Comparison of ENCODE assay signal across 8 cellular contexts in the genomic region with DNA sequence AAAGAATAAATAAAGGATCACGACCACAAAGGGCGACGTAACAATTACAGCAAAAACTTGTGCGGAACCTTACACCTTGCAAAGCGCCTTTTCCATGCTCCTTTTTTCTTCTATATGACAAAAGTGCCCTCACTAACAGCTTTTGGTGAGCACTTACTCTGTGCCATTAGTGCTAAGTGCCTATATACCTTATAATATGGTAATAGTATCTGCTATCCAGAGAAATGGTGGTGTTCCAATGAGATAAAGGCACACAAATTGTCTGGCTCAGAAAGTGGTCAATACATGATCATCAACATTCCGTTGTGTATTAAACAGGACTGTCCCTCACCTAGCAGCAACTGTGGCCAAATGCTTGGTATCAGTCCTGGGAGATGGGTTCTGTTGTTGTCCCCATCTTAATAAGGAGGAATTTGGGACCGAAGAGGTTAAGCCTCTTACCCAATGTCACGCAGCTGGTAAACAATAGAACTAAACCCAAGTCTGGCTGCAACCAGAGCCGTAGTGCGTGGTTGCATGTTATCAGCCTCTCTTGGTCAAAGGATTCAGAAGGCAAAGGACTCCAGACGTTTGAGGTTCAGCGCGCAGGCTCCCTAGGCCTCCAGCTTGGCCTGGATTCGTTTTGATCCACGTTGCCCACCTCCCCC. TPM values are rescaled to one million over a fixed set of nuclear protein-coding genes. Genes with fewer than 3 reads are reported as not detected.
DNase-seq lines count a peak whose midpoint lies in the region; ATAC-seq and TF ChIP-seq lines count a peak whose summit lies in the region.

No MANE protein-coding gene starts in this region.

- no peak overlapping the region for H4K5ac ChIP-seq in IMR-90 (ENCODE audit: low read depth, low read length)

- H3K4ac ChIP-seq in IMR-90 (ENCODE audit: low read depth, low read length): no peak overlapping the region

- no peak for TF ChIP-seq POLR2A in IMR-90 (IDR thresholded peaks at IDR 0.05; ENCODE audit: low read depth, low read length)

- CTCF ChIA-PET in IMR-90 (lab: Yijun Ruan, JAX): interaction anchor here (0.9 to 2.0 kb wide), 5 partner anchors 14 to 188 kb away, joined by 3 to 12 read pairs (median 3); no protein-coding TSS in a partner anchor

- H2AK9ac ChIP-seq in IMR-90 (replicated peaks; ENCODE audit: low read depth, low read length, poor library complexity): peak overlapping the region; percentile 76

- no peak overlapping the region for H2BK20ac ChIP-seq in IMR-90 (ENCODE audit: low read depth, low read length)

- H3K18ac ChIP-seq in IMR-90 (ENCODE audit: low read depth, low read length): no peak overlapping the region

- H2BK15ac ChIP-seq in IMR-90 (ENCODE audit: low read depth, low read length): no peak overlapping the region

- H4K91ac ChIP-seq in IMR-90 (ENCODE audit: insufficient read depth, low read depth, low read length): no peak overlapping the region

- peaks cover 6% of the 10 kb centered on the region for H3K4me1 ChIP-seq in IMR-90 (ENCODE audit: control insufficient read depth, insufficient read depth, low read length)

- H3K36me3 Mint-ChIP-seq in T-helper 1 cell treated with Interleukin-12 subunit alpha and Interleukin-12 subunit beta and Interleukin-4 antibody, amounts not matched to agents 30 μg/mL and 1 μg/mL, for 36 hours (ENCODE audit: low read depth): peaks cover 17% of the 10 kb centered on the region
- H3K36me3 Mint-ChIP-seq in effector memory CD8-positive, alpha-beta T cell (ENCODE audit: insufficient read depth): peaks cover 59% of the 10 kb centered on the region

- no peak overlapping the region for H3K23ac ChIP-seq in IMR-90 (ENCODE audit: low read depth, low read length)

- DNase-seq in T-helper 1 cell (no peak), IMR-90 (no peak), inferior parietal cortex (ENCODE audit: extremely low spot score) (no peak), NCI-H345 (lab: John Stamatoyannopoulos, UW) (no peak), AG08395 (ENCODE audit: low spot score) (no peak)
- no peak for DNase-seq in effector memory CD8-positive, alpha-beta T cell
- no peak for DNase-seq in stimulated activated naive CD8-positive, alpha-beta T cell treated with anti-CD3 and anti-CD28 coated beads, Interleukin-15, amount 100 ng/mL, for 72 hours

- H3K9me3 Mint-ChIP-seq in T-helper 1 cell treated with Interleukin-12 subunit alpha and Interleukin-12 subunit beta and Interleukin-4 antibody, amounts not matched to agents 30 μg/mL and 1 μg/mL, for 36 hours: no peaks in the 10 kb centered on the region
- no peaks in the 10 kb centered on the region for H3K9me3 Mint-ChIP-seq in effector memory CD8-positive, alpha-beta T cell
- H3K9me3 Mint-ChIP-seq in stimulated activated naive CD8-positive, alpha-beta T cell treated with anti-CD3 and anti-CD28 coated beads, Interleukin-15, amount 100 ng/mL, for 72 hours: no peaks in the 10 kb centered on the region

- H2BK120ac ChIP-seq in IMR-90 (ENCODE audit: low read depth, low read length): no peak overlapping the region

- H3K4me1 Mint-ChIP-seq in T-helper 1 cell treated with Interleukin-12 subunit alpha and Interleukin-12 subunit beta and Interleukin-4 antibody, amounts not matched to agents 30 μg/mL and 1 μg/mL, for 36 hours (ENCODE audit: low read depth): peaks cover 9% of the 10 kb centered on the region
- peaks cover 10 to 15% of the 10 kb centered on the region in 2 donors for H3K4me1 Mint-ChIP-seq in effector memory CD8-positive, alpha-beta T cell (ENCODE audit: low read depth in 2 of 2)
- peaks cover 11% of the 10 kb centered on the region for H3K4me1 Mint-ChIP-seq in stimulated activated naive CD8-positive, alpha-beta T cell treated with anti-CD3 and anti-CD28 coated beads, Interleukin-15, amount 100 ng/mL, for 72 hours

- no peak overlapping the region for H3K14ac ChIP-seq in IMR-90 (replicated peaks; ENCODE audit: low read depth, low read length)

- TF ChIP-seq RAD21 in IMR-90 (IDR thresholded peaks at IDR 0.05; ENCODE audit: low read length): no peak

- H3K36me3 ChIP-seq in IMR-90 (ENCODE audit: control insufficient read depth, insufficient read depth, low read length): peaks cover 5% of the 10 kb centered on the region; the same call in 1 of the 2 replicates

- no peak overlapping the region for H3K56ac ChIP-seq in IMR-90 (ENCODE audit: extremely low read depth, insufficient read depth, low read length)

- no peak for ATAC-seq in IMR-90 (ENCODE audit: low read depth)
- ATAC-seq in effector memory CD8-positive, alpha-beta T cell (replicated peaks): no peak
- no peak for ATAC-seq in stimulated activated naive CD8-positive, alpha-beta T cell treated with anti-CD3 and anti-CD28 coated beads, Interleukin-15, amount 100 ng/mL, for 72 hours

- H3K9ac ChIP-seq in IMR-90 (ENCODE audit: low read depth, low read length): no peak overlapping the region

- H4K20me1 ChIP-seq in IMR-90 (ENCODE audit: insufficient read depth, low read length): peaks cover 7% of the 10 kb centered on the region; the same call in 1 of the 2 replicates

- H3K9me1 ChIP-seq in IMR-90 (ENCODE audit: insufficient read depth, low read length): 0 out of 2 replicates have a peak, but pooled peaks cover 5% of the 10 kb centered on the region

- POLR2A ChIA-PET in IMR-90 (lab: Charles Lee; ENCODE audit: unreplicated experiment): no interaction called here

- intact Hi-C loops in IMR-90 (cut with micrococcal nuclease): loop anchor here (1.0 to 2.0 kb wide), 4 partner anchors 50 to 186 kb away; a partner anchor contains a TSS

- peak overlapping the region; percentile 92 for H3K27ac Mint-ChIP-seq in T-helper 1 cell treated with Interleukin-12 subunit alpha and Interleukin-12 subunit beta and Interleukin-4 antibody, amounts not matched to agents 30 μg/mL and 1 μg/mL, for 36 hours
- peak overlapping the region; percentile 88 to 98 for H3K27ac Mint-ChIP-seq in effector memory CD8-positive, alpha-beta T cell
- peak overlapping the region; percentile 80 to 89 for H3K27ac Mint-ChIP-seq in stimulated activated naive CD8-positive, alpha-beta T cell treated with anti-CD3 and anti-CD28 coated beads, Interleukin-15, amount 100 ng/mL, for 72 hours

- H3K4me2 ChIP-seq in IMR-90 (ENCODE audit: low read depth, low read length): peak overlapping the region; percentile 56

- H3K27ac ChIP-seq in IMR-90 (ENCODE audit: insufficient read depth, low read length): no peak overlapping the region

- dilution Hi-C loops in IMR-90 (cut with HindIII; ENCODE audit: low sequenced_read_pairs, unreplicated experiment): no loop called here

- WGBS in IMR-90 (ENCODE audit: extremely low coverage in 2 of 2, insufficient read length in 1 of 2), 2 experiments: 52% methylated on average over 3 of the region's 15 CpGs; no CpG with 5 or more reads in 1 of the 2 experiments

- H3K79me1 ChIP-seq in IMR-90 (ENCODE audit: low read depth in 1 of 2, low read length in 2 of 2): peaks cover 4 to 12% of the 10 kb centered on the region in 2 experiments; a peak in 2 of 4 replicates

- H2BK5ac ChIP-seq in IMR-90 (ENCODE audit: low read depth, low read length, poor library complexity, severe bottlenecking): no peak overlapping the region

- H3K27me3 Mint-ChIP-seq in T-helper 1 cell treated with Interleukin-12 subunit alpha and Interleukin-12 subunit beta and Interleukin-4 antibody, amounts not matched to agents 30 μg/mL and 1 μg/mL, for 36 hours (ENCODE audit: low read depth): no peaks in the 10 kb centered on the region
- H3K27me3 Mint-ChIP-seq in effector memory CD8-positive, alpha-beta T cell: no peaks in the 10 kb centered on the region
- H3K27me3 Mint-ChIP-seq in stimulated activated naive CD8-positive, alpha-beta T cell treated with anti-CD3 and anti-CD28 coated beads, Interleukin-15, amount 100 ng/mL, for 72 hours: no peaks in the 10 kb centered on the region

- BruUV-seq in IMR-90 (replicated peaks; lab: Mats Ljungman, UMichigan): no TSS peak

- peak overlapping the region; percentile 95 for H2AFZ ChIP-seq in IMR-90 (replicated peaks; ENCODE audit: low read length, poor library complexity)

- peak overlapping the region; percentile 91 for H3K4me3 Mint-ChIP-seq in T-helper 1 cell treated with Interleukin-12 subunit alpha and Interleukin-12 subunit beta and Interleukin-4 antibody, amounts not matched to agents 30 μg/mL and 1 μg/mL, for 36 hours
- H3K4me3 Mint-ChIP-seq in effector memory CD8-positive, alpha-beta T cell: peak overlapping the region; percentile 68 to 76
- H3K4me3 Mint-ChIP-seq in stimulated activated naive CD8-positive, alpha-beta T cell treated with anti-CD3 and anti-CD28 coated beads, Interleukin-15, amount 100 ng/mL, for 72 hours: peak overlapping the region; percentile 76 to 85

- H4K8ac ChIP-seq in IMR-90 (ENCODE audit: low read depth in 2 of 2, low read length in 2 of 2): no peak overlapping the region

- 0 out of 2 replicates have a peak, but pooled peaks cover 3% of the 10 kb centered on the region for H3K27me3 ChIP-seq in IMR-90 (ENCODE audit: control insufficient read depth, insufficient read depth, low read length)

- H2AK5ac ChIP-seq in IMR-90 (ENCODE audit: low read depth, low read length): 0 out of 2 replicates have a peak overlapping the region, but pooled peaks have one; percentile 4

- H3K4me3 ChIP-seq in IMR-90 (ENCODE audit: insufficient read depth, low read depth, low read length): no peak overlapping the region

- in situ Hi-C loops in IMR-90 (cut with MboI; ENCODE audit: low sequenced_read_pairs): loop anchor here (5.0 kb wide), 1 partner anchor 47 kb away; no protein-coding TSS in a partner anchor

- no peak for TF ChIP-seq CTCF in IMR-90 (conservative IDR thresholded peaks at IDR 0.05; ENCODE audit: low read depth, low read length)

- no peaks in the 10 kb centered on the region for H3K9me3 ChIP-seq in IMR-90 (ENCODE audit: control insufficient read depth, insufficient read depth, low read length)

RNA-seq across cellular contexts. Expression of a gene that starts 0.6 kb away (rescaled TPM):
- 0.90 and 1.1 TPM in 2 replicates for total RNA-seq in IMR-90 (2012; rRNA removed)
- 12.5 and 12.9 TPM in 2 replicates for polyA plus RNA-seq in IMR-90 (2012; rRNA removed)
- 10.1 and 16.2 TPM in 2 replicates for polyA plus RNA-seq in IMR-90 (2012; cell fraction: cytosol; rRNA removed)
- 10.8 and 25.9 TPM in 2 replicates for polyA plus RNA-seq in IMR-90 (2012; cell fraction: nucleus; rRNA removed; ENCODE audit: low replicate concordance)

RNA-seq across cellular contexts. Expression of a gene that starts 19.8 kb away (rescaled TPM):
- not detected in 2 replicates for total RNA-seq in IMR-90 (2012; rRNA removed)
- polyA plus RNA-seq in IMR-90 (2012; rRNA removed): 0.02 and 0.03 TPM in 2 replicates
- polyA plus RNA-seq in IMR-90 (2012; cell fraction: cytosol; rRNA removed): 0.03 TPM in 1 of 2 replicates, not detected in the other
- 0.08 and 0.11 TPM in 2 replicates for polyA plus RNA-seq in IMR-90 (2012; cell fraction: nucleus; rRNA removed; ENCODE audit: low replicate concordance)

RNA-seq across cellular contexts. Expression of a gene that starts 20.2 kb away (rescaled TPM):
- total RNA-seq in IMR-90 (2012; rRNA removed): 5.4 and 8.3 TPM in 2 replicates
- 14.8 and 16.3 TPM in 2 replicates for polyA plus RNA-seq in IMR-90 (2012; rRNA removed)
- polyA plus RNA-seq in IMR-90 (2012; cell fraction: cytosol; rRNA removed): 34.6 and 35.1 TPM in 2 replicates
- 8.9 and 24.0 TPM in 2 replicates for polyA plus RNA-seq in IMR-90 (2012; cell fraction: nucleus; rRNA removed; ENCODE audit: low replicate concordance)

RNA-seq across cellular contexts. Expression of a gene that starts 28.9 kb away (rescaled TPM):
- not detected in 2 replicates for total RNA-seq in IMR-90 (2012; rRNA removed)
- 0.04 TPM in 1 of 2 replicates, not detected in the other for polyA plus RNA-seq in IMR-90 (2012; rRNA removed)
- not detected in 2 replicates for polyA plus RNA-seq in IMR-90 (2012; cell fraction: cytosol; rRNA removed)
- 0.34 and 0.41 TPM in 2 replicates for polyA plus RNA-seq in IMR-90 (2012; cell fraction: nucleus; rRNA removed; ENCODE audit: low replicate concordance)

RNA-seq across cellular contexts. Expression of a gene that starts 42.8 kb away (rescaled TPM):
- total RNA-seq in IMR-90 (2012; rRNA removed): under 0.01 and 0.28 TPM in 2 replicates
- polyA plus RNA-seq in IMR-90 (2012; rRNA removed): 0.22 and 0.24 TPM in 2 replicates
- polyA plus RNA-seq in IMR-90 (2012; cell fraction: cytosol; rRNA removed): 0.06 and 0.38 TPM in 2 replicates
- polyA plus RNA-seq in IMR-90 (2012; cell fraction: nucleus; rRNA removed; ENCODE audit: low replicate concordance): 0.05 and 0.29 TPM in 2 replicates
